Comparison of ENCODE assay signal across 24 cellular contexts in the genomic region with DNA sequence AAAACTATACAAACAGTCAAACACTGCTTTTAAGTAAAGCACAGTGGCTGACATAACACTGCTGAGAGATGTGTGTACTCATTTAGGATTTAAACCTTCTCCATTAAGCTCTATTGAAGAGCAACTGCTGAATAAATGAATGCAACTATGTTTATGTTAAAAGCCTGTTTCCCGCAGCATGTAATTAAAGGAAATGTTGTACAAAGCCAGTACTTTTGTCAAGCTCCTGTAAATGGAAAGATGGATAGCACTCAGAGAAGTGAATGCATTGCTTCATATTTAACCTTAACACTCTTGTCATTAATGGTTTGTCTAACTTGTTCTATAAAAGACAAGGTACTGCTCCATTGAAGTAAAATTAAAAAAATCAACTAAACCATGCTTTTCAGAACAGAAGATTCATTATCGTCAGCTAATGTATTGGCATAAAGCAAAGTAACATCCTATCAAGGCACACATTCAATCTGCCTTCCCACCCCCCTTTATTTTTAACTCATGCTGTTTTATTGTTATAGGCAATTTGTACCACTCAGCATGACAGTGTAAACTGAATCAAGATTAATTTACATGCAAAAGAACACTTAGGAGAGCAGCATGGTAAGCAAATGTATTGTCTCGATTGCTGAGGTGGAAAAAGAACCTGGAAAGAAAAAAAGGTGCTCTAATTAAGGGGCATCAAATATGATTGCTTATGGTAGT.
DNase-seq lines count a peak whose midpoint lies in the region; FAIRE-seq and TF ChIP-seq lines count a peak whose summit lies in the region.
"Had no signal": no experiment of that assay in that cellular context is flagged by ENCODE, and none has a peak within 500 bp of the region (broad histone marks: within the 10 kb centered on the region; RNA-seq: fewer than 3 reads in every experiment).

No MANE protein-coding gene starts in this region.

- no peaks in the 10 kb centered on the region for H3K9me3 ChIP-seq in endodermal cell (ENCODE audit: control insufficient read depth, low read length)
- no peaks in the 10 kb centered on the region for H3K9me3 ChIP-seq in small intestine (ENCODE audit: control insufficient read depth, low read depth)
- H3K9me3 ChIP-seq: left ventricle myocardium inferior, MG63, transverse colon had no signal

- H3K9ac ChIP-seq in endodermal cell (ENCODE audit: extremely low read depth, low read length, poor library complexity, severe bottlenecking): no peak overlapping the region

- TF ChIP-seq CTCF in D721Med (IDR thresholded peaks at IDR 0.05; ENCODE audit: insufficient read depth, missing control alignments) (no peak), endodermal cell (conservative IDR thresholded peaks at IDR 0.05) (no peak)

- H3K27ac Mint-ChIP-seq in endodermal cell: no peak overlapping the region
- H3K27ac Mint-ChIP-seq: activated naive CD8-positive, alpha-beta T cell treated with anti-CD3 and anti-CD28 coated beads, Interleukin-2, amount 10 ng/mL, durations not matched to agents 7 days and 5 days; activated T-helper 1 cell treated with anti-CD3 and anti-CD28 coated beads, Interleukin-12 subunit alpha, Interleukin-12 subunit beta, Interleukin-2, Interleukin-4 antibody, amounts not matched to agents 30 ng/mL and 10 ng/mL and 1 ng/mL, durations not matched to agents 14 hours and 24 hours and 36 hours; T-helper 2 cell treated with Interferon-gamma antibody and Interleukin-4, amounts not matched to agents 5 μg/mL and 100 μg/mL, for 36 hours had no signal

- peaks cover 15% of the 10 kb centered on the region for H3K4me1 Mint-ChIP-seq in endodermal cell
- H3K4me1 Mint-ChIP-seq: activated naive CD8-positive, alpha-beta T cell treated with anti-CD3 and anti-CD28 coated beads, Interleukin-2, amount 10 ng/mL, durations not matched to agents 7 days and 5 days had no signal

- no peak overlapping the region for H3K4me3 Mint-ChIP-seq in endodermal cell
- H3K4me3 Mint-ChIP-seq: activated naive CD8-positive, alpha-beta T cell treated with anti-CD3 and anti-CD28 coated beads, Interleukin-2, amount 10 ng/mL, durations not matched to agents 7 days and 5 days; activated T-helper 1 cell treated with anti-CD3 and anti-CD28 coated beads, Interleukin-12 subunit alpha, Interleukin-12 subunit beta, Interleukin-2, Interleukin-4 antibody, amounts not matched to agents 30 ng/mL and 10 ng/mL and 1 ng/mL, durations not matched to agents 14 hours and 24 hours and 36 hours; T-helper 2 cell treated with Interferon-gamma antibody and Interleukin-4, amounts not matched to agents 5 μg/mL and 100 μg/mL, for 36 hours had no signal

- H3K27me3 Mint-ChIP-seq in endodermal cell (ENCODE audit: insufficient read depth): peaks cover 84% of the 10 kb centered on the region
- H3K27me3 Mint-ChIP-seq: activated naive CD8-positive, alpha-beta T cell treated with anti-CD3 and anti-CD28 coated beads, Interleukin-2, amount 10 ng/mL, durations not matched to agents 7 days and 5 days had no signal

- H3K9me3 Mint-ChIP-seq in endodermal cell: no peaks in the 10 kb centered on the region
- H3K9me3 Mint-ChIP-seq: activated naive CD8-positive, alpha-beta T cell treated with anti-CD3 and anti-CD28 coated beads, Interleukin-2, amount 10 ng/mL, durations not matched to agents 7 days and 5 days; activated T-helper 1 cell treated with anti-CD3 and anti-CD28 coated beads, Interleukin-12 subunit alpha, Interleukin-12 subunit beta, Interleukin-2, Interleukin-4 antibody, amounts not matched to agents 30 ng/mL and 10 ng/mL and 1 ng/mL, durations not matched to agents 14 hours and 24 hours and 36 hours; T-helper 2 cell treated with Interferon-gamma antibody and Interleukin-4, amounts not matched to agents 5 μg/mL and 100 μg/mL, for 36 hours had no signal

- H3K27ac ChIP-seq in endodermal cell (ENCODE audit: low read depth, low read length) (no peak overlapping the region), small intestine (ENCODE audit: low read depth in 1 of 2, low read length in 1 of 2) (no peak overlapping the region)
- H3K27ac ChIP-seq: brain microvascular endothelial cell, C4-2B, left ventricle myocardium inferior, transverse colon had no signal

- H3K36me3 ChIP-seq in endodermal cell (ENCODE audit: control insufficient read depth, insufficient read depth, low read length) (no peaks in the 10 kb centered on the region), small intestine (ENCODE audit: control insufficient read depth in 2 of 2, insufficient read depth in 2 of 2, low read length in 2 of 2) (peaks cover 0 to 3% of the 10 kb centered on the region in 2 donors)
- H3K36me3 ChIP-seq: brain microvascular endothelial cell, MG63, transverse colon had no signal

- no peaks in the 10 kb centered on the region for H3K4me1 ChIP-seq in endodermal cell (ENCODE audit: control insufficient read depth, insufficient read depth, low read length)
- H3K4me1 ChIP-seq in small intestine (ENCODE audit: control insufficient read depth in 2 of 2, insufficient read depth in 1 of 2, low read depth in 1 of 2, low read length in 1 of 2): no peaks in the 10 kb centered on the region
- H3K4me1 ChIP-seq: left ventricle myocardium inferior, transverse colon had no signal

- H3K4me3 ChIP-seq in endodermal cell (ENCODE audit: low read length) (peak overlapping the region; percentile 4), small intestine (ENCODE audit: low read depth in 1 of 2, low read length in 2 of 2) (no peak overlapping the region)
- H3K4me3 ChIP-seq: left ventricle myocardium inferior, MG63, transverse colon had no signal

- H3K27me3 ChIP-seq in endodermal cell (ENCODE audit: control insufficient read depth, insufficient read depth, low read length, poor library complexity, severe bottlenecking) (peaks cover 11% of the 10 kb centered on the region), small intestine (ENCODE audit: control insufficient read depth in 2 of 2, insufficient read depth in 2 of 2, low read length in 2 of 2) (no peaks in the 10 kb centered on the region)
- H3K27me3 ChIP-seq: brain microvascular endothelial cell, MG63, transverse colon had no signal

- FAIRE-seq in D721Med (lab: Jason Lieb, UNC) (peak; percentile 38), small intestine (lab: Jason Lieb, UNC) (no peak), urothelium cell line (lab: Jason Lieb, UNC) (no peak)

- WGBS in endodermal cell (ENCODE audit: insufficient coverage in 1 of 2, insufficient read length in 1 of 2), 2 experiments: 26 to 27% methylated on average over 3 of the region's 3 CpGs
- WGBS in small intestine, 3 donors: 80 to 97% (median 94%) methylated on average over 3 of the region's 3 CpGs

- DNase-seq in D721Med (ENCODE audit: insufficient read length, low spot score) (no peak), NCI-H1092 treated with DMSO at 0.1 percent for 48 hours (lab: John Stamatoyannopoulos, UW) (peak; percentile 68), NCI-H2107 treated with DMSO at 0.1 percent for 48 hours (lab: John Stamatoyannopoulos, UW; ENCODE audit: unreplicated experiment) (peak; percentile 89), endodermal cell (no peak), small intestine (no peak), hepatic stellate cell (ENCODE audit: low spot score) (no peak), SIG-M5 (lab: John Stamatoyannopoulos, UW) (no peak), urothelium cell line (ENCODE audit: low spot score) (no peak)
- DNase-seq: ACHN; activated naive CD8-positive, alpha-beta T cell treated with anti-CD3 and anti-CD28 coated beads, Interleukin-2, amount 10 ng/mL, durations not matched to agents 7 days and 5 days; brain microvascular endothelial cell; cortex of kidney; DMS53; foreskin melanocyte; IMR-90; left ventricle myocardium inferior; MG63; NCI-H524 treated with DMSO at 0.1 percent for 48 hours; right cardiac atrium; stimulated activated naive CD4-positive, alpha-beta T cell; transverse colon had no signal

- peaks cover 10% of the 10 kb centered on the region for H3K36me3 Mint-ChIP-seq in endodermal cell (ENCODE audit: low read depth)

Comparison
In these comparisons a context has a peak if more than half of its experiments do, and no peak if none do; other contexts are left out.
1. DNase-seq: peak in NCI-H1092 treated with DMSO at 0.1 percent for 48 hours (single experiment) and NCI-H2107 treated with DMSO at 0.1 percent for 48 hours (single experiment); none in D721Med (single experiment), endodermal cell (single experiment), small intestine (single experiment), hepatic stellate cell (single experiment), SIG-M5 (single experiment) and urothelium cell line (single experiment).